ENCODE assay signal across 11 cellular contexts in the genomic region with DNA sequence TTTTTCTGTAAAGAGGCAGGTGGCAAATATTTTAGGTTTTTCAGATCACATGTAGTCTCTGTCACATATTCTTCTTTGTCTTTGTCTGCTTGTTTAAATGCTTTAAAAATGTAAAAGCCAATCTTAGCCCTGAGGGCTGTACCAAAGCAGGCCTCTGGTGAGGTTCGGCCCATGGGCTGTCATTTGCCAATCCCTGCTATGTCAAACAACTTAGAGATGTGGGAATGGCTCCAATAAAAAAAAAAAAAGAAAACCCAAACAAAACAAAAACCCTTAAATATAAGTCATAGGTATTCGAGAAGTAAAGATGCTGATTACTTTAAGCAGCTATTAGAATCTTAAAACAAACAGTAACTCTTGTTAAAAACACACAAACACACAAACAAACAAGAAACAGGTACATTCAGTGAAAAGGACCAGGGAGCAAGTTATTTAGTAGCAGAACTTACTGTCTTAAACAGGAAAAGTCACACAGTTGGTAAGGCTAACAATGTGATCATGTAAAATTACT.
DNase-seq lines count a peak whose midpoint lies in the region; ATAC-seq, FAIRE-seq and TF ChIP-seq lines count a peak whose summit lies in the region.
"Had no signal": no experiment of that assay in that cellular context is flagged by ENCODE, and none has a peak within 500 bp of the region (broad histone marks: within the 10 kb centered on the region; RNA-seq: fewer than 3 reads in every experiment).

No MANE protein-coding gene starts in this region.

- H3K4me3 Mint-ChIP-seq in T-helper 17 cell = peak overlapping the region; percentile 13
- H3K4me3 Mint-ChIP-seq: neural progenitor cell had no signal

- TF ChIP-seq RAD21 in HepG2 (CRISPR knock-in tag; IDR thresholded peaks at IDR 0.05) = no peak

- H4K20me1 ChIP-seq in HepG2 (ENCODE audit: insufficient read depth, low read length) = no peaks in the 10 kb centered on the region

- H3K4me1 Mint-ChIP-seq in T-helper 17 cell = peaks cover 16% of the 10 kb centered on the region
- H3K4me1 Mint-ChIP-seq: neural progenitor cell had no signal

- TF ChIP-seq EP300 in HepG2 (IDR thresholded peaks at IDR 0.05; ENCODE audit: low read depth in 2 of 2, low read length in 2 of 2) (no peak), HepG2 (CRISPR knock-in tag; IDR thresholded peaks at IDR 0.05; ENCODE audit: borderline replicate concordance) (no peak)

- POLR2A ChIA-PET in HepG2 (lab: Yijun Ruan, JAX) = no interaction called here

- no peak for TF ChIP-seq POLR2A in right lobe of liver (IDR thresholded peaks at IDR 0.05)
- no peak for TF ChIP-seq POLR2A in HepG2 (IDR thresholded peaks at IDR 0.05; ENCODE audit: insufficient read depth in 1 of 2, low read depth in 2 of 2, low read length in 2 of 2)

- in situ Hi-C loops in HepG2 (cut with HindIII; ENCODE audit: extremely low pct_ligation_motif_present, low pct_unique_long_range_greater_than_20kb) = no loop called here

- CTCF ChIA-PET in HepG2 (lab: Yijun Ruan, JAX; ENCODE audit: low intra/inter-chr PET ratio, low total read pairs) = no interaction called here

- peak overlapping the region; percentile 90 for H3K27ac Mint-ChIP-seq in T-helper 17 cell
- H3K27ac Mint-ChIP-seq: neural progenitor cell had no signal

- H3K9ac ChIP-seq in HepG2 (ENCODE audit: insufficient read depth, low read depth, low read length) = no peak overlapping the region
- H3K9ac ChIP-seq: neural progenitor cell had no signal

- 81% methylated on average over 2 of the region's 2 CpGs for WGBS in right lobe of liver (ENCODE audit: insufficient coverage, low coverage, low lambda C conversion rate, missing lambda C conversion rate)
- WGBS in HepG2 (ENCODE audit: low lambda C conversion rate) = 0% methylated on average over 2 of the region's 2 CpGs

- H3K36me3 Mint-ChIP-seq in T-helper 17 cell (ENCODE audit: low read depth) = peaks cover 6% of the 10 kb centered on the region
- H3K36me3 Mint-ChIP-seq: neural progenitor cell had no signal

- H3K79me2 ChIP-seq in HepG2 (ENCODE audit: insufficient read depth, low read length) = no peaks in the 10 kb centered on the region

- BruUV-seq in HepG2 (replicated peaks; lab: Mats Ljungman, UMichigan) = no TSS peak

- intact Hi-C loops in right lobe of liver (cut with DNase I) (no loop called here), HepG2 (cut with micrococcal nuclease; ENCODE audit: unreplicated experiment) (no loop called here), sciatic nerve (cut with DNase I) (no loop called here)

- TF ChIP-seq CTCF in right lobe of liver (IDR thresholded peaks at IDR 0.05) = no peak
- no peak for TF ChIP-seq CTCF in HepG2 (CRISPR knock-in tag; IDR thresholded peaks at IDR 0.05)

- ATAC-seq in right lobe of liver (no peak), HepG2 (no peak), T-helper 17 cell (no peak), sciatic nerve (no peak)

- DNase-seq in right lobe of liver (no peak), HepG2 (ENCODE audit: low spot score) (no peak), T-helper 17 cell (no peak), epithelial cell of prostate (ENCODE audit: low read depth, low spot score) (no peak), HCEC 1CT (no peak), putamen (ENCODE audit: low spot score) (no peak), nucleus accumbens (lab: John Stamatoyannopoulos, UW) (no peak), sciatic nerve (ENCODE audit: low spot score) (no peak)
- DNase-seq: NCI-H524 had no signal

- no peak overlapping the region for H3K4me2 ChIP-seq in HepG2 (ENCODE audit: low read depth, low read length)
- H3K4me2 ChIP-seq: neural progenitor cell had no signal

- H3K4me1 ChIP-seq in right lobe of liver = no peaks in the 10 kb centered on the region
- no peaks in the 10 kb centered on the region for H3K4me1 ChIP-seq in HepG2 (ENCODE audit: insufficient read depth, low read length)
- H3K4me1 ChIP-seq: gastroesophageal sphincter, neural progenitor cell had no signal

- no peaks in the 10 kb centered on the region for H3K36me3 ChIP-seq in right lobe of liver
- H3K36me3 ChIP-seq in HepG2 (replicated peaks in 1 of 2; ENCODE audit: control insufficient read depth in 1 of 2, insufficient read depth in 2 of 2, low read length in 2 of 2) = no peaks in the 10 kb centered on the region
- H3K36me3 ChIP-seq: gastroesophageal sphincter, neural progenitor cell had no signal

- H3K27me3 Mint-ChIP-seq in T-helper 17 cell = no peaks in the 10 kb centered on the region

- H3K4me3 ChIP-seq in right lobe of liver = no peak overlapping the region
- H3K4me3 ChIP-seq in HepG2 (replicated peaks in 1 of 3; ENCODE audit: insufficient read depth in 1 of 3, low read depth in 2 of 3, low read length in 3 of 3) = no peak overlapping the region
- H3K4me3 ChIP-seq: gastroesophageal sphincter, neural progenitor cell had no signal

- H2AFZ ChIP-seq in HepG2 (ENCODE audit: low read length) = no peak overlapping the region
- H2AFZ ChIP-seq: neural progenitor cell had no signal

- peaks cover 0 to 7% (median 0%) of the 10 kb centered on the region in 4 donors for H3K9me3 ChIP-seq in right lobe of liver
- peaks cover 14% of the 10 kb centered on the region; the same call in 1 of the 2 replicates for H3K9me3 ChIP-seq in HepG2 (ENCODE audit: low read length)
- peaks cover 5% of the 10 kb centered on the region for H3K9me3 ChIP-seq in T-helper 17 cell (ENCODE audit: control insufficient read depth, low read length, poor library complexity, severe bottlenecking)

- H3K27me3 ChIP-seq in right lobe of liver (no peaks in the 10 kb centered on the region), HepG2 (ENCODE audit: control insufficient read depth in 1 of 2, insufficient read depth in 2 of 2, low read length in 2 of 2) (no peaks in the 10 kb centered on the region)
- H3K27me3 ChIP-seq: gastroesophageal sphincter, neural progenitor cell had no signal

- peak overlapping the region in 2 of 3 donors; percentile 12 to 58 for H3K27ac ChIP-seq in right lobe of liver
- H3K27ac ChIP-seq in HepG2 (ENCODE audit: extremely low read length, insufficient read depth, low read length) = no peak overlapping the region
- peak overlapping the region; percentile 88 for H3K27ac ChIP-seq in epithelial cell of prostate
- H3K27ac ChIP-seq: gastroesophageal sphincter, neural progenitor cell had no signal

- no peak for FAIRE-seq in HepG2 (lab: Jason Lieb, UNC)

TF ChIP-seq in HepG2, 621 proteins besides CTCF, POLR2A, EP300 and RAD21:
- TF ChIP-seq, protein P1, sequence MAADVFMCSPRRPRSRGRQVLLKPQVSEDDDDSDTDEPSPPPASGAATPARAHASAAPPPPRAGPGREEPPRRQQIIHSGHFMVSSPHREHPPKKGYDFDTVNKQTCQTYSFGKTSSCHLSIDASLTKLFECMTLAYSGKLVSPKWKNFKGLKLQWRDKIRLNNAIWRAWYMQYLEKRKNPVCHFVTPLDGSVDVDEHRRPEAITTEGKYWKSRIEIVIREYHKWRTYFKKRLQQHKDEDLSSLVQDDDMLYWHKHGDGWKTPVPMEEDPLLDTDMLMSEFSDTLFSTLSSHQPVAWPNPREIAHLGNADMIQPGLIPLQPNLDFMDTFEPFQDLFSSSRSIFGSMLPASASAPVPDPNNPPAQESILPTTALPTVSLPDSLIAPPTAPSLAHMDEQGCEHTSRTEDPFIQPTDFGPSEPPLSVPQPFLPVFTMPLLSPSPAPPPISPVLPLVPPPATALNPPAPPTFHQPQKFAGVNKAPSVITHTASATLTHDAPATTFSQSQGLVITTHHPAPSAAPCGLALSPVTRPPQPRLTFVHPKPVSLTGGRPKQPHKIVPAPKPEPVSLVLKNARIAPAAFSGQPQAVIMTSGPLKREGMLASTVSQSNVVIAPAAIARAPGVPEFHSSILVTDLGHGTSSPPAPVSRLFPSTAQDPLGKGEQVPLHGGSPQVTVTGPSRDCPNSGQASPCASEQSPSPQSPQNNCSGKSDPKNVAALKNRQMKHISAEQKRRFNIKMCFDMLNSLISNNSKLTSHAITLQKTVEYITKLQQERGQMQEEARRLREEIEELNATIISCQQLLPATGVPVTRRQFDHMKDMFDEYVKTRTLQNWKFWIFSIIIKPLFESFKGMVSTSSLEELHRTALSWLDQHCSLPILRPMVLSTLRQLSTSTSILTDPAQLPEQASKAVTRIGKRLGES (CRISPR knock-in tag; IDR thresholded peaks at IDR 0.05; ENCODE audit: borderline replicate concordance) = no peak
- no peak for TF ChIP-seq CENPX (CRISPR knock-in tag; IDR thresholded peaks at IDR 0.05)
- no peak for TF ChIP-seq BCL6 (CRISPR knock-in tag; IDR thresholded peaks at IDR 0.05)
